21 cellular contexts compared by ENCODE assay signal in genomic region chr10:77205135-77205534, GRCh38.
DNase-seq lines count a peak whose midpoint lies in the region; ATAC-seq and TF ChIP-seq lines count a peak whose summit lies in the region.
"Had no signal": no experiment of that assay in that cellular context is flagged by ENCODE, and none has a peak within 500 bp of the region (broad histone marks: within the 10 kb centered on the region; RNA-seq: fewer than 3 reads in every experiment).

No MANE protein-coding gene starts in this region.

- H3K9me3 ChIP-seq in muscle layer of colon (ENCODE audit: low read length) (no peaks in the 10 kb centered on the region), sigmoid colon (no peaks in the 10 kb centered on the region), T-helper 17 cell (ENCODE audit: control insufficient read depth, low read length, poor library complexity, severe bottlenecking) (no peaks in the 10 kb centered on the region), esophagus muscularis mucosa (peaks cover 0 to 4% (median 0%) of the 10 kb centered on the region in 4 donors)
- H3K9me3 ChIP-seq: BE2C had no signal

- TF ChIP-seq POLR2A in sigmoid colon (IDR thresholded peaks at IDR 0.05), result no peak
- TF ChIP-seq POLR2A in esophagus muscularis mucosa (IDR thresholded peaks at IDR 0.05; ENCODE audit: low read depth), result no peak

- H3K36me3 Mint-ChIP-seq in T-helper 17 cell (ENCODE audit: low read depth) (no peaks in the 10 kb centered on the region), Calu3 (ENCODE audit: insufficient read depth, unreplicated experiment) (no peaks in the 10 kb centered on the region)
- H3K36me3 Mint-ChIP-seq: CD14-positive monocyte; CD8-positive, alpha-beta memory T cell had no signal

- CTCF ChIA-PET in Calu3 (lab: Charles Lee), result no interaction called here

- H3K4me3 Mint-ChIP-seq in T-helper 17 cell (no peak overlapping the region), Calu3 (ENCODE audit: low read depth, unreplicated experiment) (no peak overlapping the region)
- H3K4me3 Mint-ChIP-seq: CD14-positive monocyte; CD4-positive, alpha-beta T cell; CD8-positive, alpha-beta memory T cell had no signal

- H3K4me1 ChIP-seq in muscle layer of colon (ENCODE audit: insufficient read depth, low read length) (peaks cover 50% of the 10 kb centered on the region), sigmoid colon (peaks cover 0 to 66% (median 59%) of the 10 kb centered on the region in 4 donors), esophagus muscularis mucosa (peaks cover 0 to 49% (median 39%) of the 10 kb centered on the region in 4 donors)
- H3K4me1 ChIP-seq: BE2C had no signal

- peaks cover 3% of the 10 kb centered on the region for H3K9me3 Mint-ChIP-seq in Calu3 (ENCODE audit: low read depth, unreplicated experiment)

- H3K4me3 ChIP-seq in muscle layer of colon (ENCODE audit: low read depth in 1 of 2, low read length in 2 of 2) (no peak overlapping the region), sigmoid colon (no peak overlapping the region), esophagus muscularis mucosa (no peak overlapping the region)
- H3K4me3 ChIP-seq: A549; BLaER1 treated with 17β-estradiol and CSF1 and Interleukin-3, amounts not matched to agents 10 nM and 100 nM; GM23248 had no signal

- intact Hi-C loops in sigmoid colon (cut with DNase I), result no loop called here
- intact Hi-C loops in esophagus muscularis mucosa (cut with DNase I), result no loop called here
- intact Hi-C loops in Calu3 (cut with micrococcal nuclease; ENCODE audit: unreplicated experiment), result no loop called here

- H3K4me1 Mint-ChIP-seq in T-helper 17 cell (no peaks in the 10 kb centered on the region), Calu3 (ENCODE audit: low read depth, unreplicated experiment) (no peaks in the 10 kb centered on the region)
- H3K4me1 Mint-ChIP-seq: CD8-positive, alpha-beta memory T cell had no signal

- H3K27me3 Mint-ChIP-seq in T-helper 17 cell, result peaks cover 31% of the 10 kb centered on the region
- peaks cover 33% of the 10 kb centered on the region for H3K27me3 Mint-ChIP-seq in Calu3 (ENCODE audit: unreplicated experiment)

- peak overlapping the region; percentile 41 for H3K27ac ChIP-seq in muscle layer of colon (ENCODE audit: low read depth, low read length)
- H3K27ac ChIP-seq in sigmoid colon, result peak overlapping the region in 3 of 4 donors; percentile 84 to 93 (median 87)
- peak overlapping the region in 1 of 4 donors; percentile 72 for H3K27ac ChIP-seq in esophagus muscularis mucosa (replicated peaks in 1 of 4)
- H3K27ac ChIP-seq: A549; BLaER1 treated with 17β-estradiol and CSF1 and Interleukin-3, amounts not matched to agents 10 nM and 100 nM; GM23248 had no signal

- H3K27me3 ChIP-seq in muscle layer of colon (ENCODE audit: control insufficient read depth in 1 of 2, insufficient read depth in 2 of 2, low read length in 2 of 2) (no peaks in the 10 kb centered on the region), sigmoid colon (no peaks in the 10 kb centered on the region), esophagus muscularis mucosa (no peaks in the 10 kb centered on the region)
- H3K27me3 ChIP-seq: BE2C; BLaER1 treated with 17β-estradiol and CSF1 and Interleukin-3, amounts not matched to agents 10 nM and 100 nM had no signal

- TF ChIP-seq EP300 in sigmoid colon (IDR thresholded peaks at IDR 0.05) (no peak), esophagus muscularis mucosa (IDR thresholded peaks at IDR 0.05) (no peak)

- H3K27ac Mint-ChIP-seq in T-helper 17 cell, result no peak overlapping the region
- no peak overlapping the region for H3K27ac Mint-ChIP-seq in Calu3 (ENCODE audit: unreplicated experiment)
- H3K27ac Mint-ChIP-seq: CD4-positive, alpha-beta T cell; CD8-positive, alpha-beta memory T cell had no signal

- H3K36me3 ChIP-seq in muscle layer of colon (ENCODE audit: insufficient read depth, low read length), result no peaks in the 10 kb centered on the region
- H3K36me3 ChIP-seq in sigmoid colon, result no peaks in the 10 kb centered on the region
- no peaks in the 10 kb centered on the region for H3K36me3 ChIP-seq in esophagus muscularis mucosa
- H3K36me3 ChIP-seq: BE2C; BLaER1 treated with 17β-estradiol and CSF1 and Interleukin-3, amounts not matched to agents 10 nM and 100 nM had no signal

- DNase-seq in HT1080 (ENCODE audit: low read depth) (peak; percentile 59), dermis blood vessel endothelial cell (peak; percentile 30), sigmoid colon (no peak), T-helper 17 cell (no peak), esophagus muscularis mucosa (ENCODE audit: extremely low spot score) (no peak), Calu3 (no peak)
- DNase-seq: 8988T; ACHN; AML-193; BE2C; CD4-positive, alpha-beta T cell; CD8-positive, alpha-beta memory T cell; DMS53; DND-41; GM23248; H7; HCEC 1CT had no signal

- no TSS peak for BruUV-seq in Calu3 (replicated peaks; lab: Mats Ljungman, UMichigan)

- TF ChIP-seq CTCF in sigmoid colon (IDR thresholded peaks at IDR 0.05) (no peak), esophagus muscularis mucosa (IDR thresholded peaks at IDR 0.05) (no peak), Calu3 (IDR thresholded peaks at IDR 0.05; ENCODE audit: unreplicated experiment) (no peak)

- ATAC-seq in T-helper 17 cell, result no peak
- ATAC-seq: A549 had no signal

- H3K9ac ChIP-seq in muscle layer of colon (ENCODE audit: low read length), result no peak overlapping the region
- H3K9ac ChIP-seq: BLaER1 treated with 17β-estradiol and CSF1 and Interleukin-3, amounts not matched to agents 10 nM and 100 nM; GM23248 had no signal

- WGBS in sigmoid colon, 2 donors, result 60 to 84% methylated on average over 2 of the region's 2 CpGs
- 77% methylated on average over 2 of the region's 2 CpGs for WGBS in esophagus muscularis mucosa

Comparison
In these comparisons a context has a peak if more than half of its experiments do, and no peak if none do; other contexts are left out.
1. DNase-seq: peak in HT1080 (single experiment) and dermis blood vessel endothelial cell (single experiment); none in sigmoid colon (single experiment), T-helper 17 cell (0 of 3), esophagus muscularis mucosa (single experiment) and Calu3 (single experiment).